Comparison of ENCODE assay signal across 3 cellular contexts in genomic region chr3:174126990-174127758, GRCh38.
TF ChIP-seq lines count a peak whose summit lies in the region.

No MANE protein-coding gene starts in this region.

TF ChIP-seq in Ishikawa, 13 proteins besides CTCF, POLR2A, EP300 and RAD21:
- TF ChIP-seq NFIC (IDR thresholded peaks at IDR 0.05), result no peak
- TF ChIP-seq TEAD4 (IDR thresholded peaks at IDR 0.05), result peak; percentile 52; the same call in 1 of the 2 replicates

TF ChIP-seq in endothelial cell of umbilical vein, 7 proteins besides CTCF, POLR2A, EP300 and RAD21:
- TF ChIP-seq FOS (IDR thresholded peaks at IDR 0.05; ENCODE audit: borderline replicate concordance, insufficient read depth, low read length) (peak; percentile 63), MAX (IDR thresholded peaks at IDR 0.05; ENCODE audit: insufficient read depth, insufficient read length) (no peak), GATA2 (IDR thresholded peaks at IDR 0.05; ENCODE audit: insufficient read depth, insufficient read length, low read depth, low read length) (peak; percentile 78), POLR2AphosphoS5 (IDR thresholded peaks at IDR 0.05; ENCODE audit: insufficient read depth, low read depth, low read length) (no peak)

TF ChIP-seq in WTC11, 78 proteins besides CTCF, POLR2A, EP300 and RAD21:
- no peak for TF ChIP-seq TCF7 (CRISPR knock-in tag; IDR thresholded peaks at IDR 0.05; ENCODE audit: low read depth)
- TF ChIP-seq GTF2I (CRISPR knock-in tag; conservative IDR thresholded peaks at IDR 0.05), result no peak
- TF ChIP-seq NFYB (CRISPR knock-in tag; conservative IDR thresholded peaks at IDR 0.05; ENCODE audit: low read depth), result no peak
- TF ChIP-seq KAT7 (CRISPR knock-in tag; IDR thresholded peaks at IDR 0.05; ENCODE audit: borderline replicate concordance), result no peak
- no peak for TF ChIP-seq TP53 (CRISPR knock-in tag; IDR thresholded peaks at IDR 0.05)
- TF ChIP-seq HMGXB4 (CRISPR knock-in tag; IDR thresholded peaks at IDR 0.05), result no peak
- TF ChIP-seq ESRRA (CRISPR knock-in tag; IDR thresholded peaks at IDR 0.05; ENCODE audit: borderline replicate concordance), result no peak
- TF ChIP-seq ZNF532 (CRISPR knock-in tag; IDR thresholded peaks at IDR 0.05; ENCODE audit: borderline replicate concordance), result no peak
- no peak for TF ChIP-seq ZNF317 (CRISPR knock-in tag; IDR thresholded peaks at IDR 0.05; ENCODE audit: borderline replicate concordance, low read depth)
- no peak for TF ChIP-seq E2F1 (CRISPR knock-in tag; IDR thresholded peaks at IDR 0.05)
- TF ChIP-seq ARID4B (CRISPR knock-in tag; IDR thresholded peaks at IDR 0.05; ENCODE audit: borderline replicate concordance), result no peak
- TF ChIP-seq TEAD4 (CRISPR knock-in tag; IDR thresholded peaks at IDR 0.05), result no peak
